Comparison of ENCODE assay signal across 12 cellular contexts in genomic region chr10:81820418-81820817, GRCh38. TPM values are rescaled to one million over a fixed set of nuclear protein-coding genes. Genes with fewer than 3 reads are reported as not detected.
DNase-seq lines count a peak whose midpoint lies in the region; ATAC-seq and TF ChIP-seq lines count a peak whose summit lies in the region.
"Had no signal": no experiment of that assay in that cellular context is flagged by ENCODE, and none has a peak within 500 bp of the region (broad histone marks: within the 10 kb centered on the region; RNA-seq: fewer than 3 reads in every experiment).

No MANE protein-coding gene starts in this region.

- H3K4me3 Mint-ChIP-seq in activated CD8-positive, alpha-beta memory T cell treated with anti-CD3 and anti-CD28 coated beads, Interleukin-2, amount 10 ng/mL, durations not matched to agents 7 days and 5 days, result no peak overlapping the region
- H3K4me3 Mint-ChIP-seq: activated CD4-positive, alpha-beta memory T cell treated with anti-CD3 and anti-CD28 coated beads, Interleukin-2, amount 10 ng/mL, durations not matched to agents 7 days and 5 days; CD4-positive, alpha-beta memory T cell had no signal

- TF ChIP-seq CTCF in GM12873 (IDR thresholded peaks at IDR 0.05; ENCODE audit: insufficient read depth, low read depth, low read length, missing control alignments), result peak; percentile 27
- TF ChIP-seq CTCF in OCI-LY7 (conservative IDR thresholded peaks at IDR 0.05; ENCODE audit: low read length), result peak; percentile 43

- H3K36me3 ChIP-seq in OCI-LY7 (ENCODE audit: insufficient read depth, low read length), result no peaks in the 10 kb centered on the region
- H3K36me3 ChIP-seq: neutrophil, suprapubic skin had no signal

- H3K4me1 Mint-ChIP-seq in activated CD8-positive, alpha-beta memory T cell treated with anti-CD3 and anti-CD28 coated beads, Interleukin-2, amount 10 ng/mL, durations not matched to agents 7 days and 5 days, result no peaks in the 10 kb centered on the region
- H3K4me1 Mint-ChIP-seq: activated CD4-positive, alpha-beta memory T cell treated with anti-CD3 and anti-CD28 coated beads, Interleukin-2, amount 10 ng/mL, durations not matched to agents 7 days and 5 days; CD4-positive, alpha-beta memory T cell had no signal

- intact Hi-C loops in OCI-LY7 (cut with micrococcal nuclease; ENCODE audit: unreplicated experiment), result no loop called here
- intact Hi-C loops in Right ventricle myocardium superior (cut with DNase I), result no loop called here

- H3K4me1 ChIP-seq in OCI-LY7 (ENCODE audit: insufficient read depth, low read length, poor library complexity, severe bottlenecking), result no peaks in the 10 kb centered on the region
- H3K4me1 ChIP-seq: suprapubic skin had no signal

- H3K9me3 Mint-ChIP-seq in activated CD8-positive, alpha-beta memory T cell treated with anti-CD3 and anti-CD28 coated beads, Interleukin-2, amount 10 ng/mL, durations not matched to agents 7 days and 5 days (ENCODE audit: low read depth), result peaks cover 3% of the 10 kb centered on the region

- H3K79me2 ChIP-seq in OCI-LY7 (ENCODE audit: insufficient read depth, low read depth, low read length), result no peaks in the 10 kb centered on the region

- no peak overlapping the region for H3K27ac ChIP-seq in OCI-LY7 (ENCODE audit: low read depth, low read length, poor library complexity, severe bottlenecking)
- H3K27ac ChIP-seq: neutrophil, suprapubic skin had no signal

- no peaks in the 10 kb centered on the region for H4K20me1 ChIP-seq in OCI-LY7 (ENCODE audit: insufficient read depth, low read length)

- peak; percentile 58 for DNase-seq in ACHN
- DNase-seq in OCI-LY7 (ENCODE audit: low spot score), result no peak
- DNase-seq in iPS-NIHi7 (ENCODE audit: extremely low spot score), result peak; percentile 75
- no peak for DNase-seq in Right ventricle myocardium superior
- DNase-seq in activated CD8-positive, alpha-beta memory T cell treated with anti-CD3 and anti-CD28 coated beads, Interleukin-2, amount 10 ng/mL, durations not matched to agents 7 days and 5 days, result no peak
- DNase-seq in G401 (ENCODE audit: low spot score), result no peak
- no peak for DNase-seq in HCEC 1CT
- DNase-seq: activated CD4-positive, alpha-beta memory T cell treated with anti-CD3 and anti-CD28 coated beads, Interleukin-2, amount 10 ng/mL, durations not matched to agents 7 days and 5 days; CD4-positive, alpha-beta memory T cell had no signal

- no peaks in the 10 kb centered on the region for H3K9me3 ChIP-seq in OCI-LY7 (ENCODE audit: low read length)
- H3K9me3 ChIP-seq: neutrophil, suprapubic skin had no signal

- POLR2A ChIA-PET in OCI-LY7 (lab: Charles Lee), result interaction anchor here (0.6 kb wide), 2 partner anchors 18 to 38 kb away, joined by 3 read pairs; no protein-coding TSS in a partner anchor

- no peak overlapping the region for H2AFZ ChIP-seq in OCI-LY7 (ENCODE audit: low read length)

- ATAC-seq in Right ventricle myocardium superior (ENCODE audit: poor library complexity), result no peak
- no peak for ATAC-seq in activated CD8-positive, alpha-beta memory T cell treated with anti-CD3 and anti-CD28 coated beads, Interleukin-2, amount 10 ng/mL, durations not matched to agents 7 days and 5 days

- no peak overlapping the region for H3K27ac Mint-ChIP-seq in activated CD8-positive, alpha-beta memory T cell treated with anti-CD3 and anti-CD28 coated beads, Interleukin-2, amount 10 ng/mL, durations not matched to agents 7 days and 5 days
- H3K27ac Mint-ChIP-seq: activated CD4-positive, alpha-beta memory T cell treated with anti-CD3 and anti-CD28 coated beads, Interleukin-2, amount 10 ng/mL, durations not matched to agents 7 days and 5 days; CD4-positive, alpha-beta memory T cell had no signal

- no peaks in the 10 kb centered on the region for H3K27me3 Mint-ChIP-seq in activated CD8-positive, alpha-beta memory T cell treated with anti-CD3 and anti-CD28 coated beads, Interleukin-2, amount 10 ng/mL, durations not matched to agents 7 days and 5 days
- H3K27me3 Mint-ChIP-seq: activated CD4-positive, alpha-beta memory T cell treated with anti-CD3 and anti-CD28 coated beads, Interleukin-2, amount 10 ng/mL, durations not matched to agents 7 days and 5 days; CD4-positive, alpha-beta memory T cell had no signal

- no peaks in the 10 kb centered on the region for H3K9me2 ChIP-seq in OCI-LY7 (ENCODE audit: insufficient read depth, low read length)

- BruUV-seq in OCI-LY7 (replicated peaks; lab: Mats Ljungman, UMichigan), result no TSS peak

- no peak overlapping the region for H3K4me2 ChIP-seq in OCI-LY7 (ENCODE audit: low read length)

- H3K36me3 Mint-ChIP-seq in activated CD8-positive, alpha-beta memory T cell treated with anti-CD3 and anti-CD28 coated beads, Interleukin-2, amount 10 ng/mL, durations not matched to agents 7 days and 5 days, result no peaks in the 10 kb centered on the region
- H3K36me3 Mint-ChIP-seq: CD4-positive, alpha-beta memory T cell had no signal

- H3K4me3 ChIP-seq in OCI-LY7 (ENCODE audit: low read depth, low read length, poor library complexity, severe bottlenecking), result no peak overlapping the region
- H3K4me3 ChIP-seq: suprapubic skin had no signal

- CTCF ChIA-PET in OCI-LY7 (lab: Charles Lee; ENCODE audit: unreplicated experiment), result no interaction called here
- CTCF ChIA-PET in activated CD8-positive, alpha-beta memory T cell treated with anti-CD3 and anti-CD28 coated beads, Interleukin-2, amount 10 ng/mL, durations not matched to agents 7 days and 5 days (lab: Charles Lee), result no interaction called here

- in situ Hi-C loops in ACHN (cut with HindIII; ENCODE audit: low pct_ligation_motif_present, low pct_unique_long_range_greater_than_20kb, low sequenced_read_pairs), result no loop called here
- in situ Hi-C loops in G401 (cut with HindIII; ENCODE audit: low sequenced_read_pairs), result no loop called here

RNA-seq across cellular contexts. Expression of gene NRG3, which starts 54.6 kb away (rescaled TPM):
- total RNA-seq in OCI-LY7 (2014; rRNA removed; shearing (Covaris generic)), result not detected in 2 replicates
- not detected in 2 replicates for total RNA-seq in OCI-LY7 (2022)
- total RNA-seq in Right ventricle myocardium superior, result 0.19 TPM
- not detected for total RNA-seq in activated CD8-positive, alpha-beta memory T cell treated with anti-CD3 and anti-CD28 coated beads, Interleukin-2, amount 10 ng/mL, durations not matched to agents 7 days and 5 days
- not detected in 2 replicates for total RNA-seq in G401 (2014; rRNA removed; shearing (Covaris generic))
- total RNA-seq: activated CD4-positive, alpha-beta memory T cell treated with anti-CD3 and anti-CD28 coated beads, Interleukin-2, amount 10 ng/mL, durations not matched to agents 7 days and 5 days; CD4-positive, alpha-beta memory T cell had no signal

Comparison
In these comparisons a context has a peak if more than half of its experiments do, and no peak if none do; other contexts are left out.
1. DNase-seq: peak in ACHN (single experiment) and iPS-NIHi7 (single experiment); none in OCI-LY7 (single experiment), Right ventricle myocardium superior (single experiment), activated CD8-positive, alpha-beta memory T cell treated with anti-CD3 and anti-CD28 coated beads, Interleukin-2, amount 10 ng/mL, durations not matched to agents 7 days and 5 days (single experiment), G401 (single experiment) and HCEC 1CT (single experiment).